ENCODE assay signal across 37 cellular contexts in genomic region chr19:53810891-53811290, GRCh38. TPM values are rescaled to one million over a fixed set of nuclear protein-coding genes. Genes with fewer than 3 reads are reported as not detected.
"Had no signal": no experiment of that assay in that cellular context is flagged by ENCODE, and none has a peak within 500 bp of the region (broad histone marks: within the 10 kb centered on the region; RNA-seq: fewer than 3 reads in every experiment).

No MANE protein-coding gene starts in this region.

- H3K4me3 Mint-ChIP-seq: activated CD4-positive, alpha-beta memory T cell treated with anti-CD3 and anti-CD28 coated beads, Interleukin-2, amount 10 ng/mL, durations not matched to agents 7 days and 5 days; activated CD4-positive, alpha-beta T cell treated with anti-CD3 and anti-CD28 coated beads for 36 hours; activated CD4-positive, alpha-beta T cell treated with anti-CD3 and anti-CD28 coated beads, Interleukin-2, amount 10 ng/mL, durations not matched to agents 7 days and 5 days; activated CD8-positive, alpha-beta memory T cell treated with anti-CD3 and anti-CD28 coated beads, Interleukin-2, amount 10 ng/mL, durations not matched to agents 7 days and 5 days; activated CD8-positive, alpha-beta T cell treated with anti-CD3 and anti-CD28 coated beads, Interleukin-2, amount 10 ng/mL, durations not matched to agents 7 days and 5 days; activated naive CD4-positive, alpha-beta T cell treated with anti-CD3 and anti-CD28 coated beads, Interleukin-2, amount 10 ng/mL, durations not matched to agents 7 days and 5 days; activated naive CD4-positive, alpha-beta T cell treated with anti-CD3 and anti-CD28 coated beads, Interleukin-2, amount 50 U/mL, for 24 hours; activated naive CD8-positive, alpha-beta T cell; activated naive CD8-positive, alpha-beta T cell treated with anti-CD3 and anti-CD28 coated beads, Interleukin-2, amount 10 ng/mL, durations not matched to agents 7 days and 5 days; activated naive CD8-positive, alpha-beta T cell treated with anti-CD3 and anti-CD28 coated beads, Interleukin-2, amount 50 U/mL, for 24 hours; activated T-cell treated with anti-CD3 and anti-CD28 coated beads, Interleukin-2, amount 50 U/mL, for 24 hours; brain; central memory CD8-positive, alpha-beta T cell; T-helper 1 cell treated with Interleukin-12 subunit alpha and Interleukin-12 subunit beta and Interleukin-4 antibody, amounts not matched to agents 30 μg/mL and 1 μg/mL, for 36 hours; T-helper 2 cell treated with Interferon-gamma antibody and Interleukin-4, amounts not matched to agents 5 μg/mL and 100 μg/mL, for 36 hours; WTC11 had no signal

- H3K36me3 Mint-ChIP-seq: activated CD8-positive, alpha-beta memory T cell treated with anti-CD3 and anti-CD28 coated beads, Interleukin-2, amount 10 ng/mL, durations not matched to agents 7 days and 5 days; activated naive CD4-positive, alpha-beta T cell treated with anti-CD3 and anti-CD28 coated beads, Interleukin-2, amount 10 ng/mL, durations not matched to agents 7 days and 5 days; activated naive CD4-positive, alpha-beta T cell treated with anti-CD3 and anti-CD28 coated beads, Interleukin-2, amount 50 U/mL, for 24 hours; activated naive CD8-positive, alpha-beta T cell; activated naive CD8-positive, alpha-beta T cell treated with anti-CD3 and anti-CD28 coated beads, Interleukin-2, amount 10 ng/mL, durations not matched to agents 7 days and 5 days; brain had no signal

- H3K27ac Mint-ChIP-seq: activated CD4-positive, alpha-beta memory T cell treated with anti-CD3 and anti-CD28 coated beads, Interleukin-2, amount 10 ng/mL, durations not matched to agents 7 days and 5 days; activated CD4-positive, alpha-beta T cell treated with anti-CD3 and anti-CD28 coated beads for 36 hours; activated CD4-positive, alpha-beta T cell treated with anti-CD3 and anti-CD28 coated beads, Interleukin-2, amount 10 ng/mL, durations not matched to agents 7 days and 5 days; activated CD8-positive, alpha-beta memory T cell treated with anti-CD3 and anti-CD28 coated beads, Interleukin-2, amount 10 ng/mL, durations not matched to agents 7 days and 5 days; activated CD8-positive, alpha-beta T cell treated with anti-CD3 and anti-CD28 coated beads, Interleukin-2, amount 10 ng/mL, durations not matched to agents 7 days and 5 days; activated naive CD4-positive, alpha-beta T cell treated with anti-CD3 and anti-CD28 coated beads, Interleukin-2, amount 10 ng/mL, durations not matched to agents 7 days and 5 days; activated naive CD4-positive, alpha-beta T cell treated with anti-CD3 and anti-CD28 coated beads, Interleukin-2, amount 50 U/mL, for 24 hours; activated naive CD8-positive, alpha-beta T cell; activated naive CD8-positive, alpha-beta T cell treated with anti-CD3 and anti-CD28 coated beads, Interleukin-2, amount 10 ng/mL, durations not matched to agents 7 days and 5 days; activated naive CD8-positive, alpha-beta T cell treated with anti-CD3 and anti-CD28 coated beads, Interleukin-2, amount 50 U/mL, for 24 hours; activated T-cell treated with anti-CD3 and anti-CD28 coated beads, Interleukin-2, amount 50 U/mL, for 24 hours; activated T-helper 2 cell treated with anti-CD3 and anti-CD28 coated beads, Interferon-gamma antibody, Interleukin-2, Interleukin-4, amounts not matched to agents 10 μg/mL and 5 μg/mL and 100 μg/mL, durations not matched to agents 14 hours and 24 hours and 36 hours; brain; T-helper 1 cell treated with Interleukin-12 subunit alpha and Interleukin-12 subunit beta and Interleukin-4 antibody, amounts not matched to agents 30 μg/mL and 1 μg/mL, for 36 hours; T-helper 2 cell treated with Interferon-gamma antibody and Interleukin-4, amounts not matched to agents 5 μg/mL and 100 μg/mL, for 36 hours; WTC11 had no signal

- H3K27me3 Mint-ChIP-seq: activated CD4-positive, alpha-beta memory T cell treated with anti-CD3 and anti-CD28 coated beads, Interleukin-2, amount 10 ng/mL, durations not matched to agents 7 days and 5 days; activated CD4-positive, alpha-beta T cell treated with anti-CD3 and anti-CD28 coated beads for 36 hours; activated CD4-positive, alpha-beta T cell treated with anti-CD3 and anti-CD28 coated beads, Interleukin-2, amount 10 ng/mL, durations not matched to agents 7 days and 5 days; activated CD8-positive, alpha-beta memory T cell treated with anti-CD3 and anti-CD28 coated beads, Interleukin-2, amount 10 ng/mL, durations not matched to agents 7 days and 5 days; activated naive CD4-positive, alpha-beta T cell treated with anti-CD3 and anti-CD28 coated beads, Interleukin-2, amount 10 ng/mL, durations not matched to agents 7 days and 5 days; activated naive CD4-positive, alpha-beta T cell treated with anti-CD3 and anti-CD28 coated beads, Interleukin-2, amount 50 U/mL, for 24 hours; activated naive CD8-positive, alpha-beta T cell; activated naive CD8-positive, alpha-beta T cell treated with anti-CD3 and anti-CD28 coated beads, Interleukin-2, amount 10 ng/mL, durations not matched to agents 7 days and 5 days; activated naive CD8-positive, alpha-beta T cell treated with anti-CD3 and anti-CD28 coated beads, Interleukin-2, amount 50 U/mL, for 24 hours; activated T-cell treated with anti-CD3 and anti-CD28 coated beads, Interleukin-2, amount 50 U/mL, for 24 hours; central memory CD8-positive, alpha-beta T cell had no signal

- FAIRE-seq: bronchial epithelial cell, TTC549 had no signal

- H3K27me3 ChIP-seq: cardiac muscle cell had no signal

- H3K27ac ChIP-seq: cardiac muscle cell, WERI-Rb-1 had no signal

- H3K36me3 ChIP-seq: cardiac muscle cell, WERI-Rb-1 had no signal

- H3K4me3 ChIP-seq: cardiac muscle cell had no signal

- DNase-seq: activated CD4-positive, alpha-beta memory T cell treated with anti-CD3 and anti-CD28 coated beads, Interleukin-2, amount 10 ng/mL, durations not matched to agents 7 days and 5 days; activated CD4-positive, alpha-beta T cell treated with anti-CD3 and anti-CD28 coated beads for 1 hour; activated CD4-positive, alpha-beta T cell treated with anti-CD3 and anti-CD28 coated beads for 36 hours; activated CD4-positive, alpha-beta T cell treated with anti-CD3 and anti-CD28 coated beads for 48 hours; activated CD4-positive, alpha-beta T cell treated with anti-CD3 and anti-CD28 coated beads, Interleukin-2, amount 10 ng/mL, durations not matched to agents 7 days and 5 days; activated CD4-positive, alpha-beta T cell treated with anti-CD3 and anti-CD28 coated beads, Interleukin-2, amount 50 U/mL, for 48 hours; activated CD4-positive, CD25-positive, alpha-beta regulatory T cell; activated CD8-positive, alpha-beta memory T cell treated with anti-CD3 and anti-CD28 coated beads for 24 hours; activated CD8-positive, alpha-beta memory T cell treated with anti-CD3 and anti-CD28 coated beads, Interleukin-2, amount 10 ng/mL, durations not matched to agents 7 days and 5 days; activated CD8-positive, alpha-beta memory T cell treated with anti-CD3 and anti-CD28 coated beads, Interleukin-2, amount 50 U/mL, for 48 hours; activated CD8-positive, alpha-beta T cell treated with anti-CD3 and anti-CD28 coated beads, Interleukin-2, amount 10 ng/mL, durations not matched to agents 7 days and 5 days; activated effector memory CD4-positive, alpha-beta T cell treated with Interleukin-2 at 50 U/mL for 16 hours; activated gamma-delta T cell; activated naive CD4-positive, alpha-beta T cell treated with anti-CD3 and anti-CD28 coated beads, Interleukin-2, amount 10 ng/mL, durations not matched to agents 7 days and 5 days; activated naive CD4-positive, alpha-beta T cell treated with Interleukin-2 at 50 U/mL for 16 hours; activated naive CD8-positive, alpha-beta T cell treated with anti-CD3 and anti-CD28 coated beads, Interleukin-2, amount 10 ng/mL, durations not matched to agents 7 days and 5 days; activated naive CD8-positive, alpha-beta T cell treated with anti-CD3 and anti-CD28 coated beads, Interleukin-2, amount 50 U/mL, for 24 hours; activated T-cell treated with anti-CD3 and anti-CD28 coated beads, Interleukin-2, amount 50 U/mL, for 24 hours; activated T-cell treated with anti-CD3 and anti-CD28 coated beads, Interleukin-2, amount 50 U/mL, for 48 hours; amygdala; anterior cingulate cortex; caudate nucleus; cerebellar nuclear complex; T-helper 1 cell; T-helper 9 cell; WERI-Rb-1 had no signal

- H3K4me1 Mint-ChIP-seq: activated CD4-positive, alpha-beta memory T cell treated with anti-CD3 and anti-CD28 coated beads, Interleukin-2, amount 10 ng/mL, durations not matched to agents 7 days and 5 days; activated CD4-positive, alpha-beta T cell treated with anti-CD3 and anti-CD28 coated beads for 36 hours; activated CD4-positive, alpha-beta T cell treated with anti-CD3 and anti-CD28 coated beads, Interleukin-2, amount 10 ng/mL, durations not matched to agents 7 days and 5 days; activated CD8-positive, alpha-beta memory T cell treated with anti-CD3 and anti-CD28 coated beads, Interleukin-2, amount 10 ng/mL, durations not matched to agents 7 days and 5 days; activated naive CD4-positive, alpha-beta T cell treated with anti-CD3 and anti-CD28 coated beads, Interleukin-2, amount 10 ng/mL, durations not matched to agents 7 days and 5 days; activated naive CD4-positive, alpha-beta T cell treated with anti-CD3 and anti-CD28 coated beads, Interleukin-2, amount 50 U/mL, for 24 hours; activated naive CD8-positive, alpha-beta T cell treated with anti-CD3 and anti-CD28 coated beads, Interleukin-2, amount 10 ng/mL, durations not matched to agents 7 days and 5 days; activated naive CD8-positive, alpha-beta T cell treated with anti-CD3 and anti-CD28 coated beads, Interleukin-2, amount 50 U/mL, for 24 hours; brain; central memory CD8-positive, alpha-beta T cell had no signal

- H3K9me3 Mint-ChIP-seq: activated CD4-positive, alpha-beta memory T cell treated with anti-CD3 and anti-CD28 coated beads, Interleukin-2, amount 10 ng/mL, durations not matched to agents 7 days and 5 days; activated CD4-positive, alpha-beta T cell treated with anti-CD3 and anti-CD28 coated beads, Interleukin-2, amount 10 ng/mL, durations not matched to agents 7 days and 5 days; activated naive CD4-positive, alpha-beta T cell treated with anti-CD3 and anti-CD28 coated beads, Interleukin-2, amount 10 ng/mL, durations not matched to agents 7 days and 5 days; activated naive CD4-positive, alpha-beta T cell treated with anti-CD3 and anti-CD28 coated beads, Interleukin-2, amount 50 U/mL, for 24 hours; activated naive CD8-positive, alpha-beta T cell treated with anti-CD3 and anti-CD28 coated beads, Interleukin-2, amount 10 ng/mL, durations not matched to agents 7 days and 5 days; activated naive CD8-positive, alpha-beta T cell treated with anti-CD3 and anti-CD28 coated beads, Interleukin-2, amount 50 U/mL, for 24 hours; activated T-cell treated with anti-CD3 and anti-CD28 coated beads, Interleukin-2, amount 50 U/mL, for 24 hours; activated T-helper 2 cell treated with anti-CD3 and anti-CD28 coated beads, Interferon-gamma antibody, Interleukin-2, Interleukin-4, amounts not matched to agents 10 μg/mL and 5 μg/mL and 100 μg/mL, durations not matched to agents 14 hours and 24 hours and 36 hours; brain; central memory CD8-positive, alpha-beta T cell; T-helper 1 cell treated with Interleukin-12 subunit alpha and Interleukin-12 subunit beta and Interleukin-4 antibody, amounts not matched to agents 30 μg/mL and 1 μg/mL, for 36 hours; T-helper 2 cell treated with Interferon-gamma antibody and Interleukin-4, amounts not matched to agents 5 μg/mL and 100 μg/mL, for 36 hours; WTC11 had no signal

RNA-seq across cellular contexts. Expression of gene NLRP12, which starts 13.2 kb away (rescaled TPM):
- total RNA-seq: activated CD4-positive, alpha-beta T cell treated with anti-CD3 and anti-CD28 coated beads for 36 hours; activated CD4-positive, alpha-beta T cell treated with anti-CD3 and anti-CD28 coated beads, Interleukin-2, amount 10 ng/mL, durations not matched to agents 7 days and 5 days; activated CD8-positive, alpha-beta memory T cell treated with anti-CD3 and anti-CD28 coated beads, Interleukin-2, amount 10 ng/mL, durations not matched to agents 7 days and 5 days; activated CD8-positive, alpha-beta T cell treated with anti-CD3 and anti-CD28 coated beads, Interleukin-2, amount 10 ng/mL, durations not matched to agents 7 days and 5 days; activated naive CD8-positive, alpha-beta T cell treated with anti-CD3 and anti-CD28 coated beads, Interleukin-2, amount 10 ng/mL, durations not matched to agents 7 days and 5 days; activated T-helper 2 cell treated with anti-CD3 and anti-CD28 coated beads, Interferon-gamma antibody, Interleukin-2, Interleukin-4, amounts not matched to agents 10 μg/mL and 5 μg/mL and 100 μg/mL, durations not matched to agents 14 hours and 24 hours and 36 hours; bronchial epithelial cell; cardiac muscle cell had no signal
- polyA plus RNA-seq: cardiac muscle cell had no signal
